ENCODE assay signal across 14 cellular contexts in genomic region chr7:101436857-101437576, GRCh38.
DNase-seq lines count a peak whose midpoint lies in the region; FAIRE-seq and TF ChIP-seq lines count a peak whose summit lies in the region.
"Had no signal": no experiment of that assay in that cellular context is flagged by ENCODE, and none has a peak within 500 bp of the region (broad histone marks: within the 10 kb centered on the region; RNA-seq: fewer than 3 reads in every experiment).

No MANE protein-coding gene starts in this region.

- no peak for FAIRE-seq in H54 (lab: Jason Lieb, UNC)
- no peak for FAIRE-seq in HTR-8/SVneo (lab: Jason Lieb, UNC)
- FAIRE-seq: frontal cortex had no signal

- no peak overlapping the region for H3K27ac Mint-ChIP-seq in neural crest cell (ENCODE audit: unreplicated experiment)
- no peak overlapping the region for H3K27ac Mint-ChIP-seq in type B pancreatic cell
- H3K27ac Mint-ChIP-seq: activated T-helper 17 cell treated with anti-CD3 and anti-CD28 coated beads, Interleukin-2, amount 50 U/mL, for 72 hours had no signal

- TF ChIP-seq POLR2A in H54 (IDR thresholded peaks at IDR 0.05; ENCODE audit: low read depth, low read length) = no peak

- TF ChIP-seq CTCF in neural crest cell (conservative IDR thresholded peaks at IDR 0.05) (no peak), type B pancreatic cell (conservative IDR thresholded peaks at IDR 0.05) (no peak)

- H3K27me3 ChIP-seq in MG63 = no peaks in the 10 kb centered on the region; the same call in 1 of the 2 replicates

- H3K9me3 Mint-ChIP-seq in neural crest cell = no peaks in the 10 kb centered on the region
- H3K9me3 Mint-ChIP-seq in type B pancreatic cell = no peaks in the 10 kb centered on the region
- H3K9me3 Mint-ChIP-seq: activated T-helper 17 cell treated with anti-CD3 and anti-CD28 coated beads, Interleukin-2, amount 50 U/mL, for 72 hours had no signal

- H3K4me1 Mint-ChIP-seq in neural crest cell = peaks cover 14% of the 10 kb centered on the region
- H3K4me1 Mint-ChIP-seq in type B pancreatic cell (ENCODE audit: unreplicated experiment) = peaks cover 14% of the 10 kb centered on the region
- H3K4me1 Mint-ChIP-seq: activated T-helper 17 cell treated with anti-CD3 and anti-CD28 coated beads, Interleukin-2, amount 50 U/mL, for 72 hours had no signal

- H3K27me3 Mint-ChIP-seq in neural crest cell (ENCODE audit: low read depth) (peaks cover 5% of the 10 kb centered on the region), type B pancreatic cell (no peaks in the 10 kb centered on the region)

- H3K4me3 Mint-ChIP-seq in neural crest cell (no peak overlapping the region), type B pancreatic cell (no peak overlapping the region)
- H3K4me3 Mint-ChIP-seq: activated T-helper 17 cell treated with anti-CD3 and anti-CD28 coated beads, Interleukin-2, amount 50 U/mL, for 72 hours had no signal

- DNase-seq in H54 (ENCODE audit: insufficient read length, low spot score) = peak; percentile 31
- DNase-seq in MG63 = peak; percentile 11
- peak; percentile 45 for DNase-seq in cerebellar cortex (ENCODE audit: low spot score)
- DNase-seq in neural crest cell (ENCODE audit: low read depth, low spot score) = peak; percentile 33
- DNase-seq in T1000 (lab: John Stamatoyannopoulos, UW) = no peak
- no peak for DNase-seq in HTR-8/SVneo (ENCODE audit: insufficient read length, low spot score)
- DNase-seq in type B pancreatic cell (ENCODE audit: extremely low spot score, unreplicated experiment) = no peak
- DNase-seq: activated CD4-positive, alpha-beta T cell treated with anti-CD3 and anti-CD28 coated beads for 1 hour; effector CD8-positive, alpha-beta T cell; NCI-H1417; NCI-H774 had no signal

- H3K4me3 ChIP-seq in MG63 = no peak overlapping the region
- H3K4me3 ChIP-seq: smooth muscle cell had no signal

- no peaks in the 10 kb centered on the region for H3K9me3 ChIP-seq in MG63

- no peaks in the 10 kb centered on the region for H3K36me3 ChIP-seq in MG63

- no peaks in the 10 kb centered on the region for H3K36me3 Mint-ChIP-seq in neural crest cell (ENCODE audit: low read depth)
- no peaks in the 10 kb centered on the region for H3K36me3 Mint-ChIP-seq in type B pancreatic cell

Comparison
In these comparisons a context has a peak if more than half of its experiments do, and no peak if none do; other contexts are left out.
1. DNase-seq: peak in H54 (single experiment), MG63 (single experiment), cerebellar cortex (single experiment) and neural crest cell (single experiment); none in T1000 (single experiment), HTR-8/SVneo (single experiment) and type B pancreatic cell (single experiment).